ENCODE assay signal across 1 cellular context in the genomic region with DNA sequence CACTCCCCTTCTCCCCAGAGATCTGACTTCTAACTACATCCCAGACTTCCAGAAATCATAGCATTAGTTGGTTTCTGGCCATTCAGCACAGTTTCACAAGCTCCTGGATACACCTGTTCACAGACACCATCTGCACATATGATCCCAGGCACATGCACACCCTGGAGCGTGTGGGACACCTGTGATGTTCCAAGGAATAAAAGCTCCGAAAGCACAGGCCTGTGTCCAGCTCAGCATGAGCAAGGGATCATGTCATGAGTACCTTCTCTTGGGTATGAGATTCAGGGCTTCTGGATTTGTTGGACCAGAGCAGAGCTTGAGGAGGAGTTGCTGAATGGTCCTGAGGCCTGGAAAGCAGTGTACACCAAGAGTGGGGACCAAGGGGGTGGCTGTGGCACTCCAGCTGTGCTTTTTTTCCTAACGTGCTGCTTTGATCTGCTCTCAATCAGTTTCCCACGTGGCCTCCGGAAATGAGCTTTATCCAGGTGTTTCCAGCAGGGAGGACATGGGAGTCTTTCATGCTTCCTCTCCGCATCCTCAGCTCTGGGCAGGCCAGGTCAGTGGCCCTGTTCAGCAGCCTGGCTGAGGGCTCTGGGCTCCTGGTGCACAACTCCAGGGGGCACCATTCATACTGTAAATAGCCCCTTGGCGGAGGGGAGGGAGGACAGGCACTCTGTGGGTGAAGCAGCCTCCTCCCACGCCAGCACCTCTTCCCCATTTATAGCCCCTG.
TF ChIP-seq lines count a peak whose summit lies in the region.

No MANE protein-coding gene starts in this region.

TF ChIP-seq in HepG2, 621 proteins besides CTCF, POLR2A, EP300 and RAD21:
- TF ChIP-seq NCOA2 (CRISPR knock-in tag; IDR thresholded peaks at IDR 0.05) (no peak), ZNF709 (CRISPR knock-in tag; IDR thresholded peaks at IDR 0.05) (0 out of 2 replicates have a peak, but pooled peaks have one; percentile 28)
TF ChIP-seq in HepG2: peak in this region for 1.
